In genomic region chr7:102718531-102718930, GRCh38 we compare ENCODE assay signal across 7 cellular contexts. TPM values are rescaled to one million over a fixed set of nuclear protein-coding genes. Genes with fewer than 3 reads are reported as not detected.
A peak's percentile ranks its signal among the peaks of the same experiment; 100 is the strongest.
DNase-seq lines count a peak whose midpoint lies in the region; TF ChIP-seq lines count a peak whose summit lies in the region.
"Not testable (repeated sequence)": the region's sequence is repeated elsewhere in the genome, so short reads cannot be mapped to it uniquely, and the experiment has no call there.

No MANE protein-coding gene starts in this region.

- CTCF ChIA-PET in MCF 10A (lab: Yijun Ruan, JAX), result not testable (repeated sequence)

- not testable (repeated sequence) for H3K4me3 Mint-ChIP-seq in MCF 10A (ENCODE audit: unreplicated experiment)

- H3K9me3 Mint-ChIP-seq in MCF 10A (ENCODE audit: unreplicated experiment), result not testable (repeated sequence)

- DNase-seq in GM04504 (ENCODE audit: low read depth) (peak; percentile 33), MV-4-11 (lab: John Stamatoyannopoulos, UW) (peak; percentile 50), SKM-1 treated with dmso at 0.1 percent for 144 hours (lab: John Stamatoyannopoulos, UW; ENCODE audit: unreplicated experiment) (peak; percentile 29), MCF 10A (ENCODE audit: unreplicated experiment) (peak; percentile 46), fibroblast of peridontal ligament (ENCODE audit: extremely low read depth) (peak; percentile 12), skeletal muscle cell (ENCODE audit: low read depth) (peak; percentile 7)

- POLR2A ChIA-PET in MCF 10A (lab: Yijun Ruan, JAX), result not testable (repeated sequence)

- peak overlapping the region; percentile 59 for H3K27ac Mint-ChIP-seq in MCF 10A (ENCODE audit: low read depth, unreplicated experiment)

- H3K4me3 ChIP-seq in BLaER1 treated with 17β-estradiol and CSF1 and Interleukin-3, amounts not matched to agents 10 nM and 100 nM; skeletal muscle cell (ENCODE audit: low read depth, low read length): not testable (repeated sequence)

- not testable (repeated sequence) for H3K9ac ChIP-seq in BLaER1 treated with 17β-estradiol and CSF1 and Interleukin-3, amounts not matched to agents 10 nM and 100 nM

- not testable (repeated sequence) for H3K36me3 ChIP-seq in BLaER1 treated with 17β-estradiol and CSF1 and Interleukin-3, amounts not matched to agents 10 nM and 100 nM

- H4K20me1 ChIP-seq in BLaER1 treated with 17β-estradiol and CSF1 and Interleukin-3, amounts not matched to agents 10 nM and 100 nM, result not testable (repeated sequence)

- H3K27me3 ChIP-seq in BLaER1 treated with 17β-estradiol and CSF1 and Interleukin-3, amounts not matched to agents 10 nM and 100 nM, result not testable (repeated sequence)

- intact Hi-C loops in MCF 10A (cut with micrococcal nuclease), result not testable (repeated sequence)

- H3K27me3 Mint-ChIP-seq in MCF 10A (ENCODE audit: insufficient read depth, unreplicated experiment), result not testable (repeated sequence)

- H3K4me1 Mint-ChIP-seq in MCF 10A (ENCODE audit: insufficient read depth, unreplicated experiment), result not testable (repeated sequence)

- BruUV-seq in MCF 10A (replicated peaks; lab: Mats Ljungman, UMichigan), result not testable (repeated sequence)

- H3K4me2 ChIP-seq in BLaER1 treated with 17β-estradiol and CSF1 and Interleukin-3, amounts not matched to agents 10 nM and 100 nM, result peak overlapping the region in 6 of 11 experiments; percentile 29 to 72 (median 58); a peak in 10 of 22 replicates

- H3K9me3 ChIP-seq in BLaER1 treated with 17β-estradiol and CSF1 and Interleukin-3, amounts not matched to agents 10 nM and 100 nM (replicated peaks in 1 of 11), result peaks cover 0 to 16% (median 13%) of the 10 kb centered on the region in 11 experiments; a peak in 12 of 22 replicates

- H3K27ac ChIP-seq in BLaER1 treated with 17β-estradiol and CSF1 and Interleukin-3, amounts not matched to agents 10 nM and 100 nM, result 0 out of 22 replicates have a peak overlapping the region, but pooled peaks of 1 of the 11 experiments have one; percentile 17

- not testable (repeated sequence) for TF ChIP-seq CTCF in MCF 10A (IDR thresholded peaks at IDR 0.05; ENCODE audit: unreplicated experiment)

- not testable (repeated sequence) for H3K36me3 Mint-ChIP-seq in MCF 10A (ENCODE audit: insufficient read depth, unreplicated experiment)

- H3K4me1 ChIP-seq in BLaER1 treated with 17β-estradiol and CSF1 and Interleukin-3, amounts not matched to agents 10 nM and 100 nM, result peaks cover 0 to 18% (median 7%) of the 10 kb centered on the region in 10 experiments; a peak in 12 of 20 replicates

RNA-seq across cellular contexts. Expression of gene FAM185A, which starts 30.3 kb away (rescaled TPM):
- 8.9 and 12.0 TPM in 2 replicates for total RNA-seq in MCF 10A (2022)

RNA-seq across cellular contexts. Expression of gene POLR2J2, which starts 47.1 kb away (rescaled TPM):
- total RNA-seq in MCF 10A (2022), result 10.1 and 13.8 TPM in 2 replicates
